In the genomic region with DNA sequence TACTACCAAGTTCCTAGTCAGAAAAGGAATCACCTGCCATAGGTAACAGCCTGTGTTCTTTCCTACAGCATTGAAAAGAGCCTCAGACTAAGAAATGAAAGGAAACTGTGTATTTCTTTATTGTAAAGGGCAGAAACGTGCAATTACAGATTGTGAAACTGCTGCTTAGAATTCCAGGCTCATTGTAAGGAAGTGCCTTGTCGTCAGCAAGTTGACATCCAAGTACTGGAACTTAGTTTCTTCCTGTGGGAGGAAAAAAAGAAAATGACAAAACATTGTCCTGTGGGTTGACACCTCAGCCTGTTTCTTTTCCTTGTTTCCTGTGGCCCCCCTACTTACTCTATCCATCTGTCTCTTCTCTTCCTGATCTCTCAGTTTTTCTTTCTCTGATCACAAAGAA, we compare ENCODE assay signal across 11 cellular contexts. TPM values are rescaled to one million over a fixed set of nuclear protein-coding genes. Genes with fewer than 3 reads are reported as not detected.
"Had no signal": no experiment of that assay in that cellular context is flagged by ENCODE, and none has a peak within 500 bp of the region (broad histone marks: within the 10 kb centered on the region; RNA-seq: fewer than 3 reads in every experiment).

No MANE protein-coding gene starts in this region.

RNA-seq across cellular contexts. Expression of a gene that starts 57.4 kb away (rescaled TPM):
- total RNA-seq: activated B cell treated with CpG ODN at 0.5 μM for 24 hours; activated naive CD4-positive, alpha-beta T cell treated with anti-CD3 and anti-CD28 coated beads, Interleukin-2, amount 50 U/mL, for 72 hours; activated T-cell treated with anti-CD3 and anti-CD28 coated beads, Interleukin-2, amount 50 U/mL, for 72 hours; lung microvascular endothelial cell; prostate gland; testis; ureter had no signal
- polyA plus RNA-seq: right cardiac atrium had no signal

RNA-seq across cellular contexts. Expression of a gene that starts 59.2 kb away (rescaled TPM):
- total RNA-seq: activated B cell treated with CpG ODN at 0.5 μM for 24 hours; activated naive CD4-positive, alpha-beta T cell treated with anti-CD3 and anti-CD28 coated beads, Interleukin-2, amount 50 U/mL, for 72 hours; activated T-cell treated with anti-CD3 and anti-CD28 coated beads, Interleukin-2, amount 50 U/mL, for 72 hours; lung microvascular endothelial cell; omental fat pad; prostate gland; right cardiac atrium; spleen; stomach; ureter had no signal
- polyA plus RNA-seq: right cardiac atrium, spleen had no signal
